In genomic region chr6:12608016-12608860, GRCh38 we compare ENCODE assay signal across 8 cellular contexts.
DNase-seq lines count a peak whose midpoint lies in the region; ATAC-seq and TF ChIP-seq lines count a peak whose summit lies in the region.

No MANE protein-coding gene starts in this region.

- H3K36me3 ChIP-seq in spleen = no peaks in the 10 kb centered on the region

- peak overlapping the region in 7 of 8 donors; percentile 7 to 76 (median 41) for H3K27ac ChIP-seq in spleen

- no peaks in the 10 kb centered on the region for H3K9me3 ChIP-seq in spleen

- no peak overlapping the region for H3K4me3 ChIP-seq in spleen

- DNase-seq in RPMI7951 (ENCODE audit: low read depth) (peak; percentile 56), spleen (no peak), NCI-H345 (lab: John Stamatoyannopoulos, UW) (no peak), D341Med (ENCODE audit: low spot score) (no peak), COLO668 (lab: John Stamatoyannopoulos, UW; ENCODE audit: unreplicated experiment) (no peak), COLO829 (ENCODE audit: low spot score) (no peak)

- peaks cover 0 to 30% (median 19%) of the 10 kb centered on the region in 6 donors for H3K4me1 ChIP-seq in spleen

- intact Hi-C loops in spleen (cut with DNase I; ENCODE audit: low total_unique reads) = loop anchor here (10.0 kb wide), 1 partner anchor 1023 kb away; no protein-coding TSS in a partner anchor

- ATAC-seq in GM18909 (IDR thresholded peaks at IDR 0.05; ENCODE audit: poor library complexity, unreplicated experiment) (peak; percentile 71), HG02973 (IDR thresholded peaks at IDR 0.05; ENCODE audit: unreplicated experiment) (peak; percentile 70)

- 49 to 67% (median 55%) methylated on average over 8 of the region's 8 CpGs for WGBS in spleen, 5 donors

- TF ChIP-seq CTCF in spleen (IDR thresholded peaks at IDR 0.05 in 8 of 11, conservative IDR thresholded peaks at IDR 0.05 in 3 of 11) = no peak

- no peak for TF ChIP-seq POLR2A in spleen (IDR thresholded peaks at IDR 0.05)

- no peaks in the 10 kb centered on the region for H3K27me3 ChIP-seq in spleen (replicated peaks in 1 of 7)
